ENCODE assay signal across 8 cellular contexts in the genomic region with DNA sequence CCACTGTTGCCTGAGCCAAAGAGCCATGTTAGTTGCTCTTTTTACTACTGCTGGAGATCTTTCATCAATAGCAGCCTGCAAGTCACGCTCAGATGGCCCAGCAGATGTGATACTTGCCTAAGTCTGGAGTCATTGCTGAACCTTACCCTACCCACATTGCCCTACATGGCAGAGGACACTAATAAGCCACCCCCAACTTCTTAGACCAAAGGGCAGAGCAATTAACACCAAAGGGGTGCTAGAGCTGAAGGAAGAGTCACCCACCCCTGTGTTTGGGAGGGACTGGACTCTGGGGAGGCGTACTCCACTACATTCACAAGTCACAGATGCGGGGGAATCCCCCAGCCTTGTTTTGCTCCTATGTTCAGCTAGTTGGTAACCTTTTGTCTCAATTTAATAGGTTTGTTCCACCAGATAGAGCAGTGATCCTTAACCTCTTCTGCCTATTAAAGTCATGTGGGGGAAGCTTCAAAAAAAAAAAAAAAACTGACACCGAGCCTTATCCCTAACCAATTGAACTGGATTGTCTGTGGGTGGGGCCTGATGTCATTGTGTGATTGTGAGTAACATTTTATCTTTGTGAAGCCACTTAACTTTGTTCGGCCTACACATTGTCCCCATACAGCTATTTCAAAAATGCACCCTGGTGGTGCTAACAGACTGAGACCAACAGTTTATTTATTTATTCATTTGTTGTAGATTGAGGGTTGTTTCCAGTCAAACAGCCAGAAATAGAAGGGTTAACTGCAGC. TPM values are rescaled to one million over a fixed set of nuclear protein-coding genes. Genes with fewer than 3 reads are reported as not detected.
DNase-seq lines count a peak whose midpoint lies in the region; ATAC-seq and TF ChIP-seq lines count a peak whose summit lies in the region.

No MANE protein-coding gene starts in this region.

- H3K9me3 Mint-ChIP-seq in activated CD4-positive, alpha-beta T cell treated with anti-CD3 and anti-CD28 coated beads for 36 hours (ENCODE audit: low read depth): no peaks in the 10 kb centered on the region
- no peaks in the 10 kb centered on the region for H3K9me3 Mint-ChIP-seq in activated T-helper 2 cell treated with anti-CD3 and anti-CD28 coated beads, Interferon-gamma antibody, Interleukin-2, Interleukin-4, amounts not matched to agents 10 μg/mL and 5 μg/mL and 100 μg/mL, durations not matched to agents 14 hours and 24 hours and 36 hours
- no peaks in the 10 kb centered on the region for H3K9me3 Mint-ChIP-seq in glutamatergic neuron (ENCODE audit: unreplicated experiment)

- no peaks in the 10 kb centered on the region for H3K27me3 ChIP-seq in stomach smooth muscle (ENCODE audit: control insufficient read depth in 1 of 2, insufficient read depth in 2 of 2, low read length in 2 of 2)

- CTCF ChIA-PET in activated CD4-positive, alpha-beta T cell treated with anti-CD3 and anti-CD28 coated beads for 36 hours (lab: Charles Lee): interaction anchor here (0.6 to 1.4 kb wide), 6 partner anchors 10 to 568 kb away, joined by 3 to 7 read pairs (median 3); partner anchors contain the start of gene ADM

- H3K27ac Mint-ChIP-seq in activated CD4-positive, alpha-beta T cell treated with anti-CD3 and anti-CD28 coated beads for 36 hours: peak overlapping the region; percentile 27
- peak overlapping the region; percentile 6 for H3K27ac Mint-ChIP-seq in activated T-helper 2 cell treated with anti-CD3 and anti-CD28 coated beads, Interferon-gamma antibody, Interleukin-2, Interleukin-4, amounts not matched to agents 10 μg/mL and 5 μg/mL and 100 μg/mL, durations not matched to agents 14 hours and 24 hours and 36 hours
- no peak overlapping the region for H3K27ac Mint-ChIP-seq in glutamatergic neuron (ENCODE audit: unreplicated experiment)

- H3K27ac ChIP-seq in stomach smooth muscle (ENCODE audit: low read length): peak overlapping the region; percentile 74

- H3K4me3 Mint-ChIP-seq in activated CD4-positive, alpha-beta T cell treated with anti-CD3 and anti-CD28 coated beads for 36 hours: no peak overlapping the region
- H3K4me3 Mint-ChIP-seq in activated T-helper 2 cell treated with anti-CD3 and anti-CD28 coated beads, Interferon-gamma antibody, Interleukin-2, Interleukin-4, amounts not matched to agents 10 μg/mL and 5 μg/mL and 100 μg/mL, durations not matched to agents 14 hours and 24 hours and 36 hours (ENCODE audit: low read depth): no peak overlapping the region
- no peak overlapping the region for H3K4me3 Mint-ChIP-seq in glutamatergic neuron (ENCODE audit: unreplicated experiment)

- peak; percentile 37 for DNase-seq in activated CD4-positive, alpha-beta T cell treated with anti-CD3 and anti-CD28 coated beads for 36 hours
- no peak for DNase-seq in activated CD4-positive, alpha-beta T cell treated with anti-CD3 and anti-CD28 coated beads, Interleukin-2, amount 50 U/mL, for 48 hours
- no peak for DNase-seq in activated T-helper 2 cell treated with anti-CD3 and anti-CD28 coated beads, Interferon-gamma antibody, Interleukin-2, Interleukin-4, amounts not matched to agents 10 μg/mL and 5 μg/mL and 100 μg/mL, durations not matched to agents 14 hours and 24 hours and 36 hours (ENCODE audit: low spot score)
- DNase-seq in glutamatergic neuron: no peak
- DNase-seq in putamen (ENCODE audit: low spot score): no peak
- no peak for DNase-seq in DMS 273 (lab: John Stamatoyannopoulos, UW; ENCODE audit: unreplicated experiment)

- intact Hi-C loops in activated CD4-positive, alpha-beta T cell treated with anti-CD3 and anti-CD28 coated beads for 36 hours (cut with DNase I, micrococcal nuclease): no loop called here
- intact Hi-C loops in activated T-helper 2 cell treated with anti-CD3 and anti-CD28 coated beads, Interferon-gamma antibody, Interleukin-2, Interleukin-4, amounts not matched to agents 10 μg/mL and 5 μg/mL and 100 μg/mL, durations not matched to agents 14 hours and 24 hours and 36 hours (cut with micrococcal nuclease): no loop called here

- no peaks in the 10 kb centered on the region for H3K36me3 Mint-ChIP-seq in activated CD4-positive, alpha-beta T cell treated with anti-CD3 and anti-CD28 coated beads for 36 hours (ENCODE audit: low read depth)
- no peaks in the 10 kb centered on the region for H3K36me3 Mint-ChIP-seq in activated T-helper 2 cell treated with anti-CD3 and anti-CD28 coated beads, Interferon-gamma antibody, Interleukin-2, Interleukin-4, amounts not matched to agents 10 μg/mL and 5 μg/mL and 100 μg/mL, durations not matched to agents 14 hours and 24 hours and 36 hours (ENCODE audit: low read depth)
- no peaks in the 10 kb centered on the region for H3K36me3 Mint-ChIP-seq in glutamatergic neuron (ENCODE audit: unreplicated experiment)

- H3K4me1 Mint-ChIP-seq in activated CD4-positive, alpha-beta T cell treated with anti-CD3 and anti-CD28 coated beads for 36 hours: peaks cover 21% of the 10 kb centered on the region
- peaks cover 22% of the 10 kb centered on the region for H3K4me1 Mint-ChIP-seq in activated T-helper 2 cell treated with anti-CD3 and anti-CD28 coated beads, Interferon-gamma antibody, Interleukin-2, Interleukin-4, amounts not matched to agents 10 μg/mL and 5 μg/mL and 100 μg/mL, durations not matched to agents 14 hours and 24 hours and 36 hours (ENCODE audit: low read depth)
- H3K4me1 Mint-ChIP-seq in glutamatergic neuron (ENCODE audit: low read depth, unreplicated experiment): peaks cover 2% of the 10 kb centered on the region

- POLR2A ChIA-PET in activated CD4-positive, alpha-beta T cell treated with anti-CD3 and anti-CD28 coated beads for 36 hours (lab: Charles Lee): no interaction called here

- H3K4me3 ChIP-seq in stomach smooth muscle (ENCODE audit: low read length in 2 of 2): no peak overlapping the region

- H3K9ac ChIP-seq in stomach smooth muscle (ENCODE audit: low read length in 2 of 2): no peak overlapping the region

- H3K4me1 ChIP-seq in stomach smooth muscle (ENCODE audit: control insufficient read depth, insufficient read depth, low read length): peaks cover 32% of the 10 kb centered on the region

- peaks cover 7% of the 10 kb centered on the region for H3K27me3 Mint-ChIP-seq in activated CD4-positive, alpha-beta T cell treated with anti-CD3 and anti-CD28 coated beads for 36 hours
- H3K27me3 Mint-ChIP-seq in activated T-helper 2 cell treated with anti-CD3 and anti-CD28 coated beads, Interferon-gamma antibody, Interleukin-2, Interleukin-4, amounts not matched to agents 10 μg/mL and 5 μg/mL and 100 μg/mL, durations not matched to agents 14 hours and 24 hours and 36 hours (ENCODE audit: low read depth): peaks cover 7% of the 10 kb centered on the region
- H3K27me3 Mint-ChIP-seq in glutamatergic neuron (ENCODE audit: unreplicated experiment): no peaks in the 10 kb centered on the region

- no peak for TF ChIP-seq CTCF in glutamatergic neuron (IDR thresholded peaks at IDR 0.05; ENCODE audit: partially characterized antibody, unreplicated experiment)

- ATAC-seq in activated CD4-positive, alpha-beta T cell treated with anti-CD3 and anti-CD28 coated beads for 36 hours: peak; percentile 52
- ATAC-seq in HG03039 (IDR thresholded peaks at IDR 0.05; ENCODE audit: unreplicated experiment): peak; percentile 44

- no peaks in the 10 kb centered on the region for H3K9me3 ChIP-seq in stomach smooth muscle (ENCODE audit: control insufficient read depth in 2 of 2, low read length in 2 of 2)

- no peaks in the 10 kb centered on the region for H3K36me3 ChIP-seq in stomach smooth muscle (ENCODE audit: control insufficient read depth in 2 of 2, insufficient read depth in 2 of 2, low read length in 2 of 2)

RNA-seq across cellular contexts. Expression of gene ADM, which starts 13.1 kb away (rescaled TPM):
- total RNA-seq in activated CD4-positive, alpha-beta T cell treated with anti-CD3 and anti-CD28 coated beads for 36 hours: 10 to 100 TPM; 11.7 to 14.4 TPM
- 2.3 and 3.5 TPM in 2 replicates for total RNA-seq in activated T-helper 2 cell treated with anti-CD3 and anti-CD28 coated beads, Interferon-gamma antibody, Interleukin-2, Interleukin-4, amounts not matched to agents 10 μg/mL and 5 μg/mL and 100 μg/mL, durations not matched to agents 14 hours and 24 hours and 36 hours
- total RNA-seq in glutamatergic neuron (ENCODE audit: unreplicated experiment): 0.22 TPM

RNA-seq across cellular contexts. Expression of gene SBF2, which starts 23.9 kb away (rescaled TPM):
- 1 to 10 TPM; 7.1 to 8.1 TPM for total RNA-seq in activated CD4-positive, alpha-beta T cell treated with anti-CD3 and anti-CD28 coated beads for 36 hours
- 4.2 and 4.9 TPM in 2 replicates for total RNA-seq in activated T-helper 2 cell treated with anti-CD3 and anti-CD28 coated beads, Interferon-gamma antibody, Interleukin-2, Interleukin-4, amounts not matched to agents 10 μg/mL and 5 μg/mL and 100 μg/mL, durations not matched to agents 14 hours and 24 hours and 36 hours
- 30.7 TPM for total RNA-seq in glutamatergic neuron (ENCODE audit: unreplicated experiment)
